ENCODE assay signal across 13 cellular contexts in the genomic region with DNA sequence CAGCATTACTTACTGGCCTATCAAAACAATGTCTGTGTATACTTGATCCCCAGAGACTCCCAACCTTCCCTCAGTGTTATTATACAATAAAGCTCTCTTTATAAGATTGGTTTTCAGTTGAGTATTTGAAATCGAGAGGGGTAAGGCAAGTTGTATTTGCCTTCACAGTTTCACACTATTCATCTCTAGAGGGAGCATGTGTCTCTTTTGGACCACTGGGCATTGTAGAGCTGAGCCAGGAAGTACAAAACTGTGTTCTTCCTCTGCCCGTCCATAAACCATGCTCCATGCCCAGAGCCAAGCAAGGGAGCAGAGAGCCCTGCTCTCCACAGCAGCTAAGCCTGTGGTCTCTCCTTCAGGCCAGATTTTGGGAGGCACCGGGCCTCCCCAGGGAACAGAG.
DNase-seq lines count a peak whose midpoint lies in the region; ATAC-seq, FAIRE-seq and TF ChIP-seq lines count a peak whose summit lies in the region.
"Had no signal": no experiment of that assay in that cellular context is flagged by ENCODE, and none has a peak within 500 bp of the region (broad histone marks: within the 10 kb centered on the region; RNA-seq: fewer than 3 reads in every experiment).

No MANE protein-coding gene starts in this region.

- WGBS in A549 (ENCODE audit: missing lambda C conversion rate): 53% methylated on average over 3 of the region's 3 CpGs

- DNase-seq in A549 (ENCODE audit: low read depth in 1 of 2, low spot score in 1 of 2): no peak
- no peak for DNase-seq in astrocyte of the cerebellum (ENCODE audit: low read depth)
- DNase-seq in lower lobe of right lung: no peak
- DNase-seq in GM12891 (ENCODE audit: insufficient read length, low spot score): no peak
- no peak for DNase-seq in NCI-H1105 (lab: John Stamatoyannopoulos, UW)
- no peak for DNase-seq in GDM1 (lab: John Stamatoyannopoulos, UW)
- DNase-seq: midbrain; NCI-H2029; small intestine; stimulated activated naive B cell treated with anti-CD40 and anti-IgM and Interleukin-4, amounts not matched to agents 10 μg/mL and 1 μg/mL and 100 μg/mL, for 72 hours; T-cell had no signal

- no peaks in the 10 kb centered on the region for H3K36me3 ChIP-seq in lower lobe of right lung

- H3K4me3 ChIP-seq in A549 (no peak overlapping the region), astrocyte of the cerebellum (ENCODE audit: low read depth, low read length) (no peak overlapping the region), lower lobe of right lung (no peak overlapping the region)

- ATAC-seq in A549 (peak in 1 of 2 experiments; percentile 26; a peak in 2 of 6 replicates), GM18868 (IDR thresholded peaks at IDR 0.05; ENCODE audit: unreplicated experiment) (peak; percentile 76), lower lobe of right lung (peak in 1 of 2 donors; percentile 16), HG02973 (IDR thresholded peaks at IDR 0.05; ENCODE audit: unreplicated experiment) (no peak)
- ATAC-seq: stimulated activated naive B cell treated with anti-CD40 and anti-IgM and Interleukin-4, amounts not matched to agents 10 μg/mL and 1 μg/mL and 100 μg/mL, for 72 hours; T-cell had no signal

- in situ Hi-C loops in astrocyte of the cerebellum (cut with HindIII; ENCODE audit: low sequenced_read_pairs): no loop called here

- CTCF ChIA-PET in A549 (lab: Yijun Ruan, JAX): interaction anchor here (0.6 kb wide), 1 partner anchor 231 kb away, joined by 3 read pairs; no protein-coding TSS in a partner anchor

- TF ChIP-seq CTCF in A549 (IDR thresholded peaks at IDR 0.05) (no peak), astrocyte of the cerebellum (IDR thresholded peaks at IDR 0.05; ENCODE audit: low read depth, low read length, missing control alignments) (peak; percentile 13), lower lobe of right lung (IDR thresholded peaks at IDR 0.05) (no peak)

- POLR2A ChIA-PET in A549 (lab: Yijun Ruan, JAX): no interaction called here

- FAIRE-seq in A549 (lab: Jason Lieb, UNC) (no peak), GM12891 (lab: Jason Lieb, UNC) (no peak)
- FAIRE-seq: small intestine had no signal

- H3K9me3 ChIP-seq in A549 (no peaks in the 10 kb centered on the region), lower lobe of right lung (no peaks in the 10 kb centered on the region)

- H3K4me1 ChIP-seq in A549: peaks cover 53% of the 10 kb centered on the region
- no peaks in the 10 kb centered on the region for H3K4me1 ChIP-seq in lower lobe of right lung

- intact Hi-C loops in lower lobe of right lung (cut with DNase I): no loop called here

- TF ChIP-seq POLR2A in A549 (IDR thresholded peaks at IDR 0.05; ENCODE audit: low read length) (no peak), GM12891 (IDR thresholded peaks at IDR 0.05; ENCODE audit: low read depth, low read length) (no peak)

- H3K27me3 ChIP-seq in lower lobe of right lung (ENCODE audit: low read depth): no peaks in the 10 kb centered on the region

- H3K27ac ChIP-seq in A549 (peak overlapping the region; percentile 92 to 98), lower lobe of right lung (peak overlapping the region; percentile 31)

- no peak for TF ChIP-seq EP300 in A549 (IDR thresholded peaks at IDR 0.05)

- no peak for TF ChIP-seq RAD21 in A549 (conservative IDR thresholded peaks at IDR 0.05 in 1 of 2, IDR thresholded peaks at IDR 0.05 in 1 of 2)

- peak overlapping the region; percentile 88 for H3K4me2 ChIP-seq in A549

TF ChIP-seq in A549, 52 proteins besides CTCF, POLR2A, EP300 and RAD21:
- TF ChIP-seq, protein P1, sequence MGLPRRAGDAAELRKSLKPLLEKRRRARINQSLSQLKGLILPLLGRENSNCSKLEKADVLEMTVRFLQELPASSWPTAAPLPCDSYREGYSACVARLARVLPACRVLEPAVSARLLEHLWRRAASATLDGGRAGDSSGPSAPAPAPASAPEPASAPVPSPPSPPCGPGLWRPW (IDR thresholded peaks at IDR 0.05): no peak
- TF ChIP-seq NR3C1 (IDR thresholded peaks at IDR 0.05) (no peak), KDM1A (IDR thresholded peaks at IDR 0.05; ENCODE audit: low read depth) (no peak), GATA3 (IDR thresholded peaks at IDR 0.05; ENCODE audit: borderline replicate concordance) (no peak), FOSB (CRISPR knock-in tag; IDR thresholded peaks at IDR 0.05) (no peak), KDM5A (IDR thresholded peaks at IDR 0.05) (no peak), RCOR1 (IDR thresholded peaks at IDR 0.05; ENCODE audit: low read depth, low read length) (no peak), CHD2 (IDR thresholded peaks at IDR 0.05; ENCODE audit: low read length, partially characterized antibody) (no peak), CEBPB (IDR thresholded peaks at IDR 0.05) (no peak)

TF ChIP-seq in GM12891, 5 proteins besides CTCF, POLR2A, EP300 and RAD21:
- TF ChIP-seq POU2F2 (IDR thresholded peaks at IDR 0.05; ENCODE audit: low read depth, low read length): no peak
TF ChIP-seq in GM12891: peak in this region for 0.
